Comparison of ENCODE assay signal across 8 cellular contexts in genomic region chr11:37666960-37667359, GRCh38.
"Had no signal": no experiment of that assay in that cellular context is flagged by ENCODE, and none has a peak within 500 bp of the region (broad histone marks: within the 10 kb centered on the region; RNA-seq: fewer than 3 reads in every experiment).

No MANE protein-coding gene starts in this region.

- H3K4me2 ChIP-seq: KMS-11 had no signal

- H3K9ac ChIP-seq: KMS-11 had no signal

- H3K4me1 Mint-ChIP-seq: IgD-negative memory B cell had no signal

- ATAC-seq: HepG2, K562 had no signal

- H3K4me3 Mint-ChIP-seq: IgD-negative memory B cell had no signal

- H3K4me3 ChIP-seq: K562 had no signal

- H3K36me3 Mint-ChIP-seq: IgD-negative memory B cell had no signal

- H3K27ac ChIP-seq: HL-60, KMS-11 had no signal

- DNase-seq: IMR-90, KBM-7, KG1 had no signal

- H3K27me3 Mint-ChIP-seq: IgD-negative memory B cell had no signal

- H3K27ac Mint-ChIP-seq: IgD-negative memory B cell had no signal
